Comparison of ENCODE assay signal across 8 cellular contexts in genomic region chr5:72523960-72524582, GRCh38. TPM values are rescaled to one million over a fixed set of nuclear protein-coding genes. Genes with fewer than 3 reads are reported as not detected.
DNase-seq lines count a peak whose midpoint lies in the region; ATAC-seq and TF ChIP-seq lines count a peak whose summit lies in the region.

No MANE protein-coding gene starts in this region.

- H3K79me2 ChIP-seq in PC-3 (ENCODE audit: low read length) (no peaks in the 10 kb centered on the region), osteoblast (ENCODE audit: insufficient read depth, low read length) (no peaks in the 10 kb centered on the region)

- peak; percentile 77 for ATAC-seq in PC-3

- H3K4me1 ChIP-seq in PC-3 (ENCODE audit: insufficient read depth, low read length) (peaks cover 8% of the 10 kb centered on the region; the same call in 1 of the 2 replicates), osteoblast (ENCODE audit: insufficient read depth, low read length) (peaks cover 3% of the 10 kb centered on the region)

- no peak for TF ChIP-seq POLR2A in erythroblast (IDR thresholded peaks at IDR 0.05; ENCODE audit: low read length)
- TF ChIP-seq POLR2A in lower leg skin (IDR thresholded peaks at IDR 0.05) = no peak

- no peaks in the 10 kb centered on the region for H4K20me1 ChIP-seq in PC-3 (ENCODE audit: low read length)
- H4K20me1 ChIP-seq in osteoblast (ENCODE audit: insufficient read depth, low read length) = no peaks in the 10 kb centered on the region

- 0 out of 2 replicates have a peak, but pooled peaks cover 4% of the 10 kb centered on the region for H3K9me3 ChIP-seq in PC-3 (ENCODE audit: low read length)
- H3K9me3 ChIP-seq in osteoblast (ENCODE audit: low read depth, low read length) = no peaks in the 10 kb centered on the region

- 0 out of 2 replicates have a peak, but pooled peaks cover 9% of the 10 kb centered on the region for H3K36me3 Mint-ChIP-seq in HFFc6 (ENCODE audit: low read depth)

- WGBS in lower leg skin, 2 donors = 57 to 65% methylated on average over 3 of the region's 3 CpGs

- H3K4me1 Mint-ChIP-seq in HFFc6 (ENCODE audit: low read depth) = peaks cover 23% of the 10 kb centered on the region

- POLR2A ChIA-PET in PC-3 (lab: Charles Lee; ENCODE audit: unreplicated experiment) = interaction anchor here (0.9 kb wide), 1 partner anchor 72 kb away, joined by 10 read pairs; no protein-coding TSS in a partner anchor

- DNase-seq in EL = peak; percentile 81
- peak; percentile 71 for DNase-seq in HFFc6
- peak; percentile 79 for DNase-seq in PC-3
- peak; percentile 61 to 67 for DNase-seq in erythroblast (lab: John Stamatoyannopoulos, UW)
- DNase-seq in osteoblast (ENCODE audit: insufficient read length, low spot score, missing footprints) = no peak
- DNase-seq in lower leg skin (ENCODE audit: low spot score in 2 of 2) = no peak
- no peak for DNase-seq in activated effector memory CD4-positive, alpha-beta T cell treated with Interleukin-2 at 50 U/mL for 16 hours
- DNase-seq in mesenteric fat pad (ENCODE audit: low spot score) = no peak

- H3K27ac Mint-ChIP-seq in HFFc6 = no peak overlapping the region

- no peaks in the 10 kb centered on the region for H3K9me2 ChIP-seq in PC-3 (replicated peaks; ENCODE audit: low read length)

- CTCF ChIA-PET in PC-3 (lab: Charles Lee) = interaction anchor here (0.9 to 1.5 kb wide), 2 partner anchors 158 to 168 kb away, joined by 3 to 10 read pairs; no protein-coding TSS in a partner anchor

- H3K4me2 ChIP-seq in PC-3 (ENCODE audit: low read length) = no peak overlapping the region
- H3K4me2 ChIP-seq in osteoblast (ENCODE audit: insufficient read depth, low read length) = no peak overlapping the region

- H3K9ac ChIP-seq in PC-3 (ENCODE audit: low read length) = no peak overlapping the region

- H3K27me3 ChIP-seq in PC-3 (ENCODE audit: low read length) = no peaks in the 10 kb centered on the region
- H3K27me3 ChIP-seq in osteoblast (ENCODE audit: insufficient read depth, low read length) = no peaks in the 10 kb centered on the region

- no peaks in the 10 kb centered on the region; the same call in 1 of the 2 replicates for H3K27me3 Mint-ChIP-seq in HFFc6 (ENCODE audit: insufficient read depth)

- intact Hi-C loops in PC-3 (cut with micrococcal nuclease) = loop anchor here (1.0 to 10.0 kb wide), 3 partner anchors 129 to 747 kb away; no protein-coding TSS in a partner anchor
- intact Hi-C loops in lower leg skin (cut with DNase I; ENCODE audit: low total_unique reads) = loop anchor here (5.0 to 10.0 kb wide), 2 partner anchors 149 to 742 kb away; no protein-coding TSS in a partner anchor

- H2AFZ ChIP-seq in PC-3 (ENCODE audit: low read length) (no peak overlapping the region), osteoblast (ENCODE audit: low read length) (peak overlapping the region; percentile 58)

- BruUV-seq in PC-3 (replicated peaks; lab: Mats Ljungman, UMichigan) = no TSS peak

- no peak overlapping the region for H3K4me3 Mint-ChIP-seq in HFFc6

- no peaks in the 10 kb centered on the region for H3F3A ChIP-seq in PC-3 (ENCODE audit: low read length, unreplicated experiment)

- peaks cover 6% of the 10 kb centered on the region; the same call in 1 of the 2 replicates for H3K9me3 Mint-ChIP-seq in HFFc6

- H3K4me3 ChIP-seq in PC-3 (ENCODE audit: low read length) (no peak overlapping the region), osteoblast (ENCODE audit: insufficient read depth, low read length) (no peak overlapping the region), lower leg skin (ENCODE audit: low read depth, poor library complexity, severe bottlenecking) (no peak overlapping the region)

- no peak overlapping the region for H3K27ac ChIP-seq in PC-3 (ENCODE audit: low read length)
- peak overlapping the region; percentile 66 for H3K27ac ChIP-seq in osteoblast (ENCODE audit: low read depth, low read length)

- H3K36me3 ChIP-seq in PC-3 (ENCODE audit: low read depth, low read length) (no peaks in the 10 kb centered on the region), osteoblast (ENCODE audit: insufficient read depth, low read length) (no peaks in the 10 kb centered on the region)

- TF ChIP-seq CTCF in HFFc6 (IDR thresholded peaks at IDR 0.05) (peak; percentile 82), PC-3 (conservative IDR thresholded peaks at IDR 0.05; ENCODE audit: low read depth, low read length) (peak; percentile 79), osteoblast (IDR thresholded peaks at IDR 0.05; ENCODE audit: extremely low read depth, low read depth, low read length) (peak; percentile 69), lower leg skin (IDR thresholded peaks at IDR 0.05) (no peak)

RNA-seq across cellular contexts. Expression of gene ZNF366, which starts 16.9 kb away (rescaled TPM):
- not detected for total RNA-seq in HFFc6 (2021; fragmentation: NEBNext Ultra II Directional; extraction: Animal tissue kit (Norgen Biotek cat#: 25700))
- total RNA-seq in PC-3 (2014; rRNA removed) = not detected in 2 replicates
- not detected in 2 replicates for total RNA-seq in osteoblast
- 1 to 10 TPM in 3 of 4 donors, under 1 TPM in 1; 0.51 to 3.5 (median 1.6) TPM for total RNA-seq in lower leg skin
- total RNA-seq in mesenteric fat pad = 13.8 TPM

Comparison
In these comparisons a context has a peak if more than half of its experiments do, and no peak if none do; other contexts are left out.
1. DNase-seq: peak in EL (single experiment), HFFc6 (single experiment), PC-3 (single experiment) and erythroblast (2 of 2); none in osteoblast (single experiment), lower leg skin (0 of 2), activated effector memory CD4-positive, alpha-beta T cell treated with Interleukin-2 at 50 U/mL for 16 hours (single experiment) and mesenteric fat pad (single experiment).
2. CTCF ChIP-seq: peak in HFFc6 (single experiment), PC-3 (single experiment) and osteoblast (single experiment); none in lower leg skin (0 of 3).